In genomic region chr15:52349062-52349700, GRCh38 we compare ENCODE assay signal across 1 cellular context.
TF ChIP-seq lines count a peak whose summit lies in the region.

No MANE protein-coding gene starts in this region.

TF ChIP-seq in WTC11, 78 proteins besides CTCF, POLR2A, EP300 and RAD21 (continued from another document):
- no peak for TF ChIP-seq FOXP4 (CRISPR knock-in tag; IDR thresholded peaks at IDR 0.05)
- no peak for TF ChIP-seq MLX (CRISPR knock-in tag; IDR thresholded peaks at IDR 0.05)
- TF ChIP-seq NR3C1 (CRISPR knock-in tag; conservative IDR thresholded peaks at IDR 0.05; ENCODE audit: low read depth), result no peak
- no peak for TF ChIP-seq MXD4 (CRISPR knock-in tag; IDR thresholded peaks at IDR 0.05; ENCODE audit: borderline replicate concordance)
- TF ChIP-seq ATF6 (CRISPR knock-in tag; IDR thresholded peaks at IDR 0.05), result no peak
- no peak for TF ChIP-seq IRF1 (CRISPR knock-in tag; IDR thresholded peaks at IDR 0.05)
